ENCODE assay signal across 10 cellular contexts in the genomic region with DNA sequence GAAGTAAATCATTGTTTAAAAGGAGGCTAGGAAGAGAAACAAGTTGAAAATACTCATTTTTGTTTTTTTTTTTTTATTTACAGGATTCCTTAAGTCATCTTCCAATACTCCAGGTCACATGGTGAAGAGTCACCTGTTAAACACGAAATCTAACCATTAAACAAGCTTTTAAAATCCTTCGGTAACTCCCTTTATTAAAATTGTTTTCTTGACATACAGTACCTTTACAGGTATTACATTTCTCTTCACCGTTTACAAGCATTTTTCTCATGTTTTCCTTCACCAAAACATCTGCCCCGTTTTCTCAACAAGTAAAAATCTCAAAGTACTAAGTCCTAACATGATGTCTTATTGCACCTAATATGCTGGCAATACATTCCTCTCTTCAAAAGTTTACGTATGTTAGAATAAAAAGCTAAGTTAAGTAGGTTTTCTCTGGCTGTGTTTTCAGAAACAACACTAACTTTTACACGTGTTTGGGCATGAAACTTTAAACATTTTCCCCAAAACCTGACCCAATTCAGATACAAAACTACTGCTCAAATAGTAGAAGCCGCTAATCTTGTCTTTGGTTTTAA. TPM values are rescaled to one million over a fixed set of nuclear protein-coding genes. Genes with fewer than 3 reads are reported as not detected.
DNase-seq lines count a peak whose midpoint lies in the region; ATAC-seq and TF ChIP-seq lines count a peak whose summit lies in the region.
"Had no signal": no experiment of that assay in that cellular context is flagged by ENCODE, and none has a peak within 500 bp of the region (broad histone marks: within the 10 kb centered on the region; RNA-seq: fewer than 3 reads in every experiment).

No MANE protein-coding gene starts in this region.

- H3K27ac Mint-ChIP-seq in HFFc6: peak overlapping the region; percentile 82
- H3K27ac Mint-ChIP-seq: memory B cell had no signal

- DNase-seq in HFFc6 (no peak), SW480 (ENCODE audit: low spot score) (peak; percentile 26), globus pallidus (ENCODE audit: low spot score) (peak; percentile 20), anterior cingulate cortex (lab: John Stamatoyannopoulos, UW) (no peak), GM13977 (ENCODE audit: low spot score) (no peak)
- DNase-seq: NCI-H1048 had no signal

- H3K9me3 Mint-ChIP-seq in HFFc6: no peaks in the 10 kb centered on the region
- H3K9me3 Mint-ChIP-seq: memory B cell had no signal

- H3K4me3 Mint-ChIP-seq in HFFc6: peak overlapping the region; percentile 89

- peaks cover 14% of the 10 kb centered on the region; the same call in 1 of the 2 replicates for H3K36me3 Mint-ChIP-seq in HFFc6 (ENCODE audit: low read depth)

- peaks cover 38% of the 10 kb centered on the region for H3K4me1 Mint-ChIP-seq in HFFc6 (ENCODE audit: low read depth)

- ATAC-seq in GM18511 (IDR thresholded peaks at IDR 0.05; ENCODE audit: unreplicated experiment) (no peak), GM21515 (IDR thresholded peaks at IDR 0.05; ENCODE audit: unreplicated experiment) (no peak)

- no peaks in the 10 kb centered on the region for H3K27me3 Mint-ChIP-seq in HFFc6 (ENCODE audit: insufficient read depth)
- H3K27me3 Mint-ChIP-seq: memory B cell had no signal

- in situ Hi-C loops in GM13977 (cut with MboI; ENCODE audit: low pct_unique_long_range_greater_than_20kb, low sequenced_read_pairs, unreplicated experiment): no loop called here

- H3K27ac ChIP-seq in skin epidermis: peak overlapping the region in 20 of 21 experiments; percentile 87 to 99 (median 97)

- peak overlapping the region; percentile 74 to 91 (median 87) for H3K4me3 ChIP-seq in skin epidermis

- TF ChIP-seq CTCF in HFFc6 (IDR thresholded peaks at IDR 0.05) (no peak), GM13977 (IDR thresholded peaks at IDR 0.05; ENCODE audit: extremely low read depth, insufficient read depth, missing control alignments) (no peak)

RNA-seq across cellular contexts. Expression of a gene that starts 1.1 kb away (rescaled TPM):
- total RNA-seq in HFFc6 (2021; fragmentation: NEBNext Ultra II Directional; extraction: Animal tissue kit (Norgen Biotek cat#: 25700)): 10 to 100 TPM; 60.3 to 69.0 (median 64.8) TPM

Comparison
In these comparisons a context has a peak if more than half of its experiments do, and no peak if none do; other contexts are left out.
1. DNase-seq: peak in SW480 (single experiment) and globus pallidus (single experiment); none in HFFc6 (single experiment), anterior cingulate cortex (0 of 58) and GM13977 (single experiment).